Comparison of ENCODE assay signal across 8 cellular contexts in genomic region chrX:55717521-55718497, GRCh38. TPM values are rescaled to one million over a fixed set of nuclear protein-coding genes. Genes with fewer than 3 reads are reported as not detected.
DNase-seq lines count a peak whose midpoint lies in the region; ATAC-seq lines count a peak whose summit lies in the region.

RRAGB (plus strand) TSS chrX:55717749; CDS start chrX:55718328, 579 bp downstream.

- DNase-seq in C1 segment of cervical spinal cord (lab: John Stamatoyannopoulos, UW) (peak; percentile 35 to 96 (median 82)), NCI-H526 treated with DMSO at 0.1 percent for 48 hours (lab: John Stamatoyannopoulos, UW) (peak; percentile 89), dedifferentiated amniotic fluid mesenchymal stem cell (ENCODE audit: extremely low spot score) (peak; percentile 87), left lobe of liver (ENCODE audit: low spot score) (peak; percentile 95)
- peak; percentile 86 for DNase-seq in activated CD4-positive, alpha-beta T cell treated with anti-CD3 and anti-CD28 coated beads, Interleukin-2, amount 50 U/mL, for 1 hour
- peak; percentile 90 for DNase-seq in stimulated activated CD4-positive, alpha-beta T cell treated with anti-CD3 and anti-CD28 coated beads, Interleukin-2, amount 100 ng/mL, for 4 hours (ENCODE audit: low read depth)

- peak; percentile 98 for ATAC-seq in GM19324 (IDR thresholded peaks at IDR 0.05; ENCODE audit: low FRiP score, unreplicated experiment)
- ATAC-seq in HG03469 (IDR thresholded peaks at IDR 0.05; ENCODE audit: unreplicated experiment) = peak; percentile 94
- ATAC-seq in left lobe of liver = peak; percentile 99

RNA-seq across cellular contexts. Expression of gene RRAGB, which starts in this region (rescaled TPM):
- 4.5 TPM for total RNA-seq in left lobe of liver

Comparison
In these comparisons a context has a peak if more than half of its experiments do, and no peak if none do; other contexts are left out.
1. Peak in every context shown above with its lines: DNase-seq and ATAC-seq.